Comparison of ENCODE assay signal across 13 cellular contexts in genomic region chr14:92645841-92646478, GRCh38.
DNase-seq lines count a peak whose midpoint lies in the region; ATAC-seq and TF ChIP-seq lines count a peak whose summit lies in the region.
"Had no signal": no experiment of that assay in that cellular context is flagged by ENCODE, and none has a peak within 500 bp of the region (broad histone marks: within the 10 kb centered on the region; RNA-seq: fewer than 3 reads in every experiment).

No MANE protein-coding gene starts in this region.

- H3K9ac ChIP-seq in adipocyte (ENCODE audit: low read length): peak overlapping the region; percentile 76

- peak overlapping the region; percentile 88 for H3K27ac ChIP-seq in HL-60 (replicated peaks)
- peak overlapping the region; percentile 66 for H3K27ac ChIP-seq in lower lobe of right lung
- H3K27ac ChIP-seq: gastrocnemius medialis had no signal

- no peak overlapping the region for H3K27ac Mint-ChIP-seq in WTC11

- H3K27me3 Mint-ChIP-seq in WTC11 (ENCODE audit: low read depth): no peaks in the 10 kb centered on the region

- no peak overlapping the region for H3K4me3 Mint-ChIP-seq in WTC11
- H3K4me3 Mint-ChIP-seq: neural crest cell had no signal

- no peak for TF ChIP-seq CTCF in HL-60 (IDR thresholded peaks at IDR 0.05; ENCODE audit: insufficient read depth, low read length)
- no peak for TF ChIP-seq CTCF in lower lobe of right lung (IDR thresholded peaks at IDR 0.05)
- TF ChIP-seq CTCF in WTC11 (IDR thresholded peaks at IDR 0.05): no peak

- POLR2A ChIA-PET in WTC11 (lab: Charles Lee): no interaction called here

- peaks cover 62% of the 10 kb centered on the region for H3K4me1 ChIP-seq in adipocyte (ENCODE audit: control insufficient read depth, insufficient read depth, low read length)
- peaks cover 57% of the 10 kb centered on the region for H3K4me1 ChIP-seq in lower lobe of right lung
- H3K4me1 ChIP-seq: gastrocnemius medialis had no signal

- H3K4me3 ChIP-seq in HL-60 (replicated peaks; ENCODE audit: insufficient read depth, low read length) (no peak overlapping the region), adipocyte (ENCODE audit: low read length) (peak overlapping the region; percentile 38), lower lobe of right lung (no peak overlapping the region)
- H3K4me3 ChIP-seq: gastrocnemius medialis had no signal

- H3K9me3 ChIP-seq in adipocyte (ENCODE audit: control insufficient read depth, low read length) (peaks cover 6% of the 10 kb centered on the region), lower lobe of right lung (peaks cover 6% of the 10 kb centered on the region)
- H3K9me3 ChIP-seq: gastrocnemius medialis had no signal

- H3K36me3 ChIP-seq in adipocyte (ENCODE audit: control insufficient read depth, insufficient read depth, low read length, severe bottlenecking): peaks cover 5% of the 10 kb centered on the region
- H3K36me3 ChIP-seq in lower lobe of right lung: peaks cover 26% of the 10 kb centered on the region
- H3K36me3 ChIP-seq: gastrocnemius medialis had no signal

- peaks cover 3% of the 10 kb centered on the region; the same call in 1 of the 2 replicates for H3K36me3 Mint-ChIP-seq in WTC11

- CTCF ChIA-PET in WTC11 (lab: Charles Lee): no interaction called here

- no peaks in the 10 kb centered on the region for H3K4me1 Mint-ChIP-seq in WTC11

- H3K9me3 Mint-ChIP-seq in WTC11: peaks cover 11% of the 10 kb centered on the region

- DNase-seq in AML-193 (lab: John Stamatoyannopoulos, UW) (peak; percentile 40 to 55), HL-60 (ENCODE audit: low read depth in 1 of 2, low spot score in 1 of 2) (peak in 1 of 2 experiments; percentile 55), adipocyte (ENCODE audit: low read depth) (peak; percentile 86), lower lobe of right lung (no peak), WTC11 (ENCODE audit: low spot score) (no peak), NCI-H345 (lab: John Stamatoyannopoulos, UW) (no peak), amygdala (lab: John Stamatoyannopoulos, UW) (no peak)
- DNase-seq: activated effector memory CD4-positive, alpha-beta T cell treated with anti-CD3 and anti-CD28 coated beads, Interleukin-2, amount 50 U/mL, for 16 hours; DMS79; gastrocnemius medialis; NCI-H1105 had no signal

- ATAC-seq in lower lobe of right lung (no peak), HG02852 (IDR thresholded peaks at IDR 0.05; ENCODE audit: unreplicated experiment) (no peak), WTC11 (no peak)
- ATAC-seq: gastrocnemius medialis had no signal

- intact Hi-C loops in lower lobe of right lung (cut with DNase I): no loop called here

- H3K27me3 ChIP-seq in HL-60 (ENCODE audit: insufficient read depth, poor library complexity, severe bottlenecking) (no peaks in the 10 kb centered on the region), adipocyte (replicated peaks; ENCODE audit: control insufficient read depth, insufficient read depth, low read length) (no peaks in the 10 kb centered on the region), lower lobe of right lung (ENCODE audit: low read depth) (no peaks in the 10 kb centered on the region)
- H3K27me3 ChIP-seq: gastrocnemius medialis had no signal

TF ChIP-seq in WTC11, 78 proteins besides CTCF, POLR2A, EP300 and RAD21:
- TF ChIP-seq IRF2 (CRISPR knock-in tag; IDR thresholded peaks at IDR 0.05; ENCODE audit: borderline replicate concordance, low read depth) (no peak), USF1 (CRISPR knock-in tag; IDR thresholded peaks at IDR 0.05) (no peak), USF2 (CRISPR knock-in tag; IDR thresholded peaks at IDR 0.05) (no peak), ZBTB21 (CRISPR knock-in tag; IDR thresholded peaks at IDR 0.05; ENCODE audit: borderline replicate concordance) (no peak), FOXJ3 (CRISPR knock-in tag; IDR thresholded peaks at IDR 0.05; ENCODE audit: borderline replicate concordance) (no peak), EMX1 (CRISPR knock-in tag; IDR thresholded peaks at IDR 0.05) (no peak), SOX15 (CRISPR knock-in tag; IDR thresholded peaks at IDR 0.05) (no peak), E2F1 (CRISPR knock-in tag; IDR thresholded peaks at IDR 0.05) (no peak), NR1H2 (CRISPR knock-in tag; IDR thresholded peaks at IDR 0.05) (no peak), CREB1 (CRISPR knock-in tag; IDR thresholded peaks at IDR 0.05) (no peak), ZNF423 (CRISPR knock-in tag; IDR thresholded peaks at IDR 0.05) (no peak), RORB (CRISPR knock-in tag; IDR thresholded peaks at IDR 0.05) (no peak), ETV6 (CRISPR knock-in tag; IDR thresholded peaks at IDR 0.05) (no peak), MXD4 (CRISPR knock-in tag; IDR thresholded peaks at IDR 0.05; ENCODE audit: borderline replicate concordance) (no peak)
- TF ChIP-seq, protein P1, sequence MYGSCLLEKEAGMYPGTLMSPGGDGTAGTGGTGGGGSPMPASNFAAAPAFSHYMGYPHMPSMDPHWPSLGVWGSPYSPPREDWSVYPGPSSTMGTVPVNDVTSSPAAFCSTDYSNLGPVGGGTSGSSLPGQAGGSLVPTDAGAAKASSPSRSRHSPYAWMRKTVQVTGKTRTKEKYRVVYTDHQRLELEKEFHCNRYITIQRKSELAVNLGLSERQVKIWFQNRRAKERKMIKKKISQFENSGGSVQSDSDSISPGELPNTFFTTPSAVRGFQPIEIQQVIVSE (CRISPR knock-in tag; IDR thresholded peaks at IDR 0.05; ENCODE audit: borderline replicate concordance): no peak
- TF ChIP-seq, protein P2, sequence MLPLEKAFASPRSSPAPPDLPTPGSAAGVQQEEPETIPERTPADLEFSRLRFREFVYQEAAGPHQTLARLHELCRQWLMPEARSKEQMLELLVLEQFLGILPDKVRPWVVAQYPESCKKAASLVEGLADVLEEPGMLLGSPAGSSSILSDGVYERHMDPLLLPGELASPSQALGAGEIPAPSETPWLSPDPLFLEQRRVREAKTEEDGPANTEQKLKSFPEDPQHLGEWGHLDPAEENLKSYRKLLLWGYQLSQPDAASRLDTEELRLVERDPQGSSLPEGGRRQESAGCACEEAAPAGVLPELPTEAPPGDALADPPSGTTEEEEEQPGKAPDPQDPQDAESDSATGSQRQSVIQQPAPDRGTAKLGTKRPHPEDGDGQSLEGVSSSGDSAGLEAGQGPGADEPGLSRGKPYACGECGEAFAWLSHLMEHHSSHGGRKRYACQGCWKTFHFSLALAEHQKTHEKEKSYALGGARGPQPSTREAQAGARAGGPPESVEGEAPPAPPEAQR (CRISPR knock-in tag; IDR thresholded peaks at IDR 0.05): no peak
- TF ChIP-seq, protein P3, sequence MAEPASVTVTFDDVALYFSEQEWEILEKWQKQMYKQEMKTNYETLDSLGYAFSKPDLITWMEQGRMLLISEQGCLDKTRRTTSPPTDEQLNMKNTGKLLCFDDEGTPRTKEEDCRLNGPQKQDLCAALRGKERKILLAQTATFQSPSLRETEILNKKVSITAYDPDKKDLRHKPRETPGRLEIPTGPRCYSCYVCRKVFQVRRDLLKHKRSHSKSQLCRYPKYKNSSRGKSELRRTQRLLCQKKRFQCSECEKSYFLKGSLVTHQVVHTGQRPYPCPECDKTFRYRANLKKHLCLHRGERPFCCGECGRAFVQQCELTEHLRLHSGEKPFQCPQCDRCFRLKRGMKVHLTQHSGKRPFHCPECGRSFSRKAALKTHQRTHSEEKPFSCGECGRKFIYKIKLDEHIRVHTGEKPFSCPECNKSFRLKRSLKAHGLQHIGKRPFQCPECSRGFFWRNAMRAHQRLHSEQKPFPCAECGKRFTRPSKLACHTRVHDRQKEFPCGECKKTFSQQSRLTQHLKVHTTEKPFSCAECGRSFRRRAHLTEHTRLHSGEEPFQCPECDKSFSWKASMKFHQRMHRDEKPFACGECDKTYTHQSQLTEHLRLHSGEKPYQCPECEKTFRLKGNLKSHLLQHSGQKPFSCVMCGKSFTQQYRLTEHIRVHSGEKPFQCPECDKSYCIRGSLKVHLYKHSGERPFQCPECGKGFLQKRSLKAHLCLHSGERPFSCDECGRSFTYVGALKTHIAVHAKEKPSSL (CRISPR knock-in tag; conservative IDR thresholded peaks at IDR 0.05): no peak
TF ChIP-seq in WTC11: peak in this region for 0.

Comparison
In these comparisons a context has a peak if more than half of its experiments do, and no peak if none do; other contexts are left out.
1. DNase-seq: peak in AML-193 (2 of 2) and adipocyte (single experiment); none in lower lobe of right lung (single experiment), WTC11 (single experiment), NCI-H345 (single experiment) and amygdala (0 of 56).